ENCODE assay signal across 8 cellular contexts in the genomic region with DNA sequence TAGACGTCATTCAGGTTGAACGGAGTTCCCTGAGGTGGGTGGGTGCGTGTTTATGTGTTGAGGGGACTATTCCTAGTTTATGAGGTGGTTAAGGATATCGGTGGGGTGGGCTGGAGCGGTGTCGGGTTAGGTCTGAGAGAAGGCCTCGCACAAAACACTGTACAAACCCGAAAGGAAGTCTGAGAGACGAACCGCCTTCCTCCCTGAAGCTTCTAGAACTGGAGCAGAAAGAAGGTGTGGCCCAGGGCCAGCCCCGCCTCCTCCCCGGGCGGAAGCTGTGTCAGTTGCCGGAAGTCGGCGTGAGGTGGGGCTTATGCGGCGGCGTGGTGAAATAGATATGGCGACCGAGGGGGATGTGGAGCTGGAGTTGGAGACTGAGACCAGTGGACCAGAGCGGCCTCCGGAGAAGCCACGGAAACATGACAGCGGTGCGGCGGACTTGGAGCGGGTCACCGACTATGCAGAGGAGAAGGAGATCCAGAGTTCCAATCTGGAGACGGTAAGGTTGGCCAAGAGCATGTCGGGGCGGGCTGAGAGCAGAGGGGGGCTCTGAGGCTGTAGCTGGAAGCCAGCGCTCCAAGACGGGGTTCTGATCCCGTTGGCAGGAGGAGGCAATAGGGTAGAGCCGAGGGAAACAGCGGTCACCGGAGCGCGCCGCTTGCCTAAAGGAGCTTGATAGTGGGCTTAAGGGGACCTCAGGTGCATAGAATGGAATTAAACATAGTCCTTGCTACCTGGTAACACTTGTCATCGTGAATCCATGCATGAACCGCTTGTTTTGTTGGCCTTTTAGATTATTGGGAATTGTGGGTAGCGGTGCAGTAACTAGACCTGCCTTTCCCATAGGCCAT. TPM values are rescaled to one million over a fixed set of nuclear protein-coding genes. Genes with fewer than 3 reads are reported as not detected.
DNase-seq lines count a peak whose midpoint lies in the region; ATAC-seq and TF ChIP-seq lines count a peak whose summit lies in the region.

A gene with protein sequence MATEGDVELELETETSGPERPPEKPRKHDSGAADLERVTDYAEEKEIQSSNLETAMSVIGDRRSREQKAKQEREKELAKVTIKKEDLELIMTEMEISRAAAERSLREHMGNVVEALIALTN (plus strand): TSS at position 314 of the 851 bp plus-strand sequence. CDS start 24 bp downstream, at position 338.

- CTCF ChIA-PET in Panc1 (lab: Charles Lee) = no interaction called here

- H3K36me3 ChIP-seq in Panc1 (ENCODE audit: control insufficient read depth, insufficient read depth, low read length) (peaks cover 16% of the 10 kb centered on the region), esophagus muscularis mucosa (peaks cover 11 to 83% (median 69%) of the 10 kb centered on the region in 4 donors)

- peak within 1 kb of the TSS; percentile 93 for H3K27ac ChIP-seq in Panc1 (ENCODE audit: low read length)
- peak within 1 kb of the TSS; percentile 90 to 95 (median 92) for H3K27ac ChIP-seq in esophagus muscularis mucosa (replicated peaks in 1 of 4)

- 8% methylated on average over 44 of the region's 44 CpGs for WGBS in esophagus muscularis mucosa

- H3K9me3 ChIP-seq in Panc1 (ENCODE audit: control insufficient read depth, insufficient read depth, low read depth, low read length) (no peaks in the 10 kb centered on the region), esophagus muscularis mucosa (no peaks in the 10 kb centered on the region)

- no peak for TF ChIP-seq EP300 in Ishikawa (IDR thresholded peaks at IDR 0.05; ENCODE audit: borderline replicate concordance)
- TF ChIP-seq EP300 in esophagus muscularis mucosa (IDR thresholded peaks at IDR 0.05) = no peak

- TF ChIP-seq RAD21 in Ishikawa (IDR thresholded peaks at IDR 0.05; ENCODE audit: low read depth) = no peak

- intact Hi-C loops in Panc1 (cut with micrococcal nuclease; ENCODE audit: unreplicated experiment) (no loop called here), esophagus muscularis mucosa (cut with DNase I) (no loop called here)

- TF ChIP-seq CTCF in Panc1 (IDR thresholded peaks at IDR 0.05) = no peak
- TF ChIP-seq CTCF in esophagus muscularis mucosa (IDR thresholded peaks at IDR 0.05) = no peak

- in situ Hi-C loops in Panc1 (cut with HindIII; ENCODE audit: low pct_unique_long_range_greater_than_20kb, low sequenced_read_pairs) = no loop called here

- no peak for TF ChIP-seq POLR2A in esophagus muscularis mucosa (IDR thresholded peaks at IDR 0.05; ENCODE audit: low read depth)

- H3K4me3 ChIP-seq in Panc1 (ENCODE audit: low read depth in 2 of 2, low read length in 2 of 2) (peak within 1 kb of the TSS; percentile 93 to 100), esophagus muscularis mucosa (peak within 1 kb of the TSS; percentile 65 to 94 (median 86))

- no peaks in the 10 kb centered on the region for H3K27me3 ChIP-seq in Panc1 (ENCODE audit: control insufficient read depth, insufficient read depth, low read length)
- H3K27me3 ChIP-seq in esophagus muscularis mucosa = peaks cover 0 to 4% (median 0%) of the 10 kb centered on the region in 4 donors

- DNase-seq in D341Med (ENCODE audit: low spot score) = peak; percentile 90
- peak; percentile 54 for DNase-seq in Panc1 (ENCODE audit: low read depth, low spot score)
- DNase-seq in activated T-cell treated with anti-CD3 and anti-CD28 coated beads, Interleukin-2, amount 50 U/mL, for 48 hours = peak; percentile 89 to 94
- peak; percentile 98 for DNase-seq in esophagus muscularis mucosa (ENCODE audit: extremely low spot score)
- DNase-seq in myocyte (ENCODE audit: low read depth) = peak; percentile 90
- peak; percentile 76 to 84 for DNase-seq in stimulated activated CD8-positive, alpha-beta memory T cell treated with anti-CD3 and anti-CD28 coated beads, Interleukin-7, amount 100 ng/mL, for 48 hours (ENCODE audit: extremely low read depth in 1 of 2, low read depth in 1 of 2)

- ATAC-seq in GM21515 (IDR thresholded peaks at IDR 0.05; ENCODE audit: unreplicated experiment) (peak; percentile 84), Panc1 (peak; percentile 92)

- H3K4me1 ChIP-seq in Panc1 (ENCODE audit: control insufficient read depth, insufficient read depth, low read length) = peaks cover 32% of the 10 kb centered on the region
- H3K4me1 ChIP-seq in esophagus muscularis mucosa = peaks cover 28 to 56% (median 53%) of the 10 kb centered on the region in 4 donors

- BruUV-seq in Panc1 (replicated peaks; lab: Mats Ljungman, UMichigan) = TSS peak; percentile 60

- POLR2A ChIA-PET in Panc1 (lab: Charles Lee) = interaction anchor here (0.6 to 0.9 kb wide), 3 partner anchors 27 to 599 kb away, joined by 4 to 5 read pairs (median 4); no protein-coding TSS in a partner anchor

TF ChIP-seq in Ishikawa, 13 proteins besides CTCF, POLR2A, EP300 and RAD21:
- TF ChIP-seq, protein P1, sequence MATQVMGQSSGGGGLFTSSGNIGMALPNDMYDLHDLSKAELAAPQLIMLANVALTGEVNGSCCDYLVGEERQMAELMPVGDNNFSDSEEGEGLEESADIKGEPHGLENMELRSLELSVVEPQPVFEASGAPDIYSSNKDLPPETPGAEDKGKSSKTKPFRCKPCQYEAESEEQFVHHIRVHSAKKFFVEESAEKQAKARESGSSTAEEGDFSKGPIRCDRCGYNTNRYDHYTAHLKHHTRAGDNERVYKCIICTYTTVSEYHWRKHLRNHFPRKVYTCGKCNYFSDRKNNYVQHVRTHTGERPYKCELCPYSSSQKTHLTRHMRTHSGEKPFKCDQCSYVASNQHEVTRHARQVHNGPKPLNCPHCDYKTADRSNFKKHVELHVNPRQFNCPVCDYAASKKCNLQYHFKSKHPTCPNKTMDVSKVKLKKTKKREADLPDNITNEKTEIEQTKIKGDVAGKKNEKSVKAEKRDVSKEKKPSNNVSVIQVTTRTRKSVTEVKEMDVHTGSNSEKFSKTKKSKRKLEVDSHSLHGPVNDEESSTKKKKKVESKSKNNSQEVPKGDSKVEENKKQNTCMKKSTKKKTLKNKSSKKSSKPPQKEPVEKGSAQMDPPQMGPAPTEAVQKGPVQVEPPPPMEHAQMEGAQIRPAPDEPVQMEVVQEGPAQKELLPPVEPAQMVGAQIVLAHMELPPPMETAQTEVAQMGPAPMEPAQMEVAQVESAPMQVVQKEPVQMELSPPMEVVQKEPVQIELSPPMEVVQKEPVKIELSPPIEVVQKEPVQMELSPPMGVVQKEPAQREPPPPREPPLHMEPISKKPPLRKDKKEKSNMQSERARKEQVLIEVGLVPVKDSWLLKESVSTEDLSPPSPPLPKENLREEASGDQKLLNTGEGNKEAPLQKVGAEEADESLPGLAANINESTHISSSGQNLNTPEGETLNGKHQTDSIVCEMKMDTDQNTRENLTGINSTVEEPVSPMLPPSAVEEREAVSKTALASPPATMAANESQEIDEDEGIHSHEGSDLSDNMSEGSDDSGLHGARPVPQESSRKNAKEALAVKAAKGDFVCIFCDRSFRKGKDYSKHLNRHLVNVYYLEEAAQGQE (IDR thresholded peaks at IDR 0.05; ENCODE audit: low read depth) = no peak
- TF ChIP-seq, protein P2, sequence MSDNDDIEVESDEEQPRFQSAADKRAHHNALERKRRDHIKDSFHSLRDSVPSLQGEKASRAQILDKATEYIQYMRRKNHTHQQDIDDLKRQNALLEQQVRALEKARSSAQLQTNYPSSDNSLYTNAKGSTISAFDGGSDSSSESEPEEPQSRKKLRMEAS (IDR thresholded peaks at IDR 0.05) = peak; percentile 80
- TF ChIP-seq TAF1 (IDR thresholded peaks at IDR 0.05; ENCODE audit: low read depth) (peak; percentile 88), ZBTB7A (IDR thresholded peaks at IDR 0.05; ENCODE audit: low read depth) (no peak), CREB1 (IDR thresholded peaks at IDR 0.05; ENCODE audit: low read depth) (0 out of 2 replicates have a peak, but pooled peaks have one; percentile 51), NFIC (IDR thresholded peaks at IDR 0.05) (no peak), FOXM1 (IDR thresholded peaks at IDR 0.05; ENCODE audit: borderline replicate concordance, low read depth) (no peak), CEBPB (IDR thresholded peaks at IDR 0.05) (no peak), YY1 (IDR thresholded peaks at IDR 0.05; ENCODE audit: low read depth) (peak; percentile 92)
- TF ChIP-seq, protein P3, sequence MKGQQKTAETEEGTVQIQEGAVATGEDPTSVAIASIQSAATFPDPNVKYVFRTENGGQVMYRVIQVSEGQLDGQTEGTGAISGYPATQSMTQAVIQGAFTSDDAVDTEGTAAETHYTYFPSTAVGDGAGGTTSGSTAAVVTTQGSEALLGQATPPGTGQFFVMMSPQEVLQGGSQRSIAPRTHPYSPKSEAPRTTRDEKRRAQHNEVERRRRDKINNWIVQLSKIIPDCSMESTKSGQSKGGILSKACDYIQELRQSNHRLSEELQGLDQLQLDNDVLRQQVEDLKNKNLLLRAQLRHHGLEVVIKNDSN (IDR thresholded peaks at IDR 0.05) = no peak

RNA-seq across cellular contexts. Expression of the gene that starts here (rescaled TPM):
- 24.8 TPM for total RNA-seq in Panc1 (2021; ENCODE audit: unreplicated experiment)
- polyA plus RNA-seq in Panc1 (2012; ENCODE audit: insufficient read length) = 278 TPM
- total RNA-seq in esophagus muscularis mucosa = 10 to 100 TPM in 1 of 4 donors, 1 to 10 TPM in 3; 4.8 to 12.0 (median 9.4) TPM
- 16.3 and 16.8 TPM in 2 replicates for total RNA-seq in myocyte
- 3.8 TPM for polyA plus RNA-seq in myocyte (2012)

Comparison
In these comparisons a context has a peak if more than half of its experiments do, and no peak if none do; other contexts are left out.
1. Peak in every context shown above with its lines: DNase-seq, ATAC-seq, H3K4me3 ChIP-seq and H3K27ac ChIP-seq.